9 cellular contexts compared by ENCODE assay signal in genomic region chr15:49303003-49303402, GRCh38.
"Had no signal": no experiment of that assay in that cellular context is flagged by ENCODE, and none has a peak within 500 bp of the region (broad histone marks: within the 10 kb centered on the region; RNA-seq: fewer than 3 reads in every experiment).

No MANE protein-coding gene starts in this region.

- FAIRE-seq: H1, H54, HepG2 had no signal

- H3K9me3 Mint-ChIP-seq: GM23338 had no signal

- DNase-seq: H9, HCEC 1CT, KG1 had no signal

- H3K4me3 ChIP-seq: GM23338 had no signal

- H3K4me2 ChIP-seq: GM23338 had no signal

- H3K27ac Mint-ChIP-seq: GM23338, H9 had no signal

- ATAC-seq: GM23338, HepG2 had no signal

- H2AFZ ChIP-seq: GM23338 had no signal

- H3K27me3 Mint-ChIP-seq: IgD-negative memory B cell had no signal

- H3K27ac ChIP-seq: HL-60 had no signal

- H3K4me1 Mint-ChIP-seq: GM23338 had no signal

- H3K4me3 Mint-ChIP-seq: GM23338, H9, IgD-negative memory B cell had no signal
